ENCODE assay signal across 1 cellular context in the genomic region with DNA sequence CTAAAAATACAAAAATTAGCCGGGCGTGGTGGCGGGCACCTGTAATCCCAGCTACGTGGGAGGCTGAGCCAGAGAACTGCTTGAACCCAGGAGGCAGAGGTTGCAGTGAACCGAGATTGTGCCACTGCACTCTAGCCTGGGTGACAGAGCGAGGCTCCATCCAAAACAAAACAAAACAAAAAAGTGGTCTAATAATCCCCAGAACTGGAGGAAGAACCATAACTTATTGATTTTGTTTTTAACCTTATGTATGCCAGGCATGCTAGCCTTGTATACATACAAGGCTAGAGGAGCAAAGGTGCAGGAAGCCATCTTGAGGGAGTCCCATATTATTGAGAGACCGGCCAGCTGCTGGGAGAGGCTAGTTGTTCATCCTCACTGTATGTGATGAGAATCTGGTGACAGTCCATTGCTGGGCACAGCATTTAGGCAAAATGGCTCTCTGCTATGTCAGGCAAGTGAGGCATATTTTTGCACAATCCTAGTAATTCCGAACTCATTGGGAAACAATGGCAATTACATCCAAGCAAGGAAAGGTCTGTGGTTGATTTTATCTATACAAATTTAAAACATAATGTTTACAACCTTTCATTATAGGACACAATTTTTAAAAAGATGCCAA.
TF ChIP-seq lines count a peak whose summit lies in the region.

No MANE protein-coding gene starts in this region.

TF ChIP-seq in IMR-90, 13 proteins besides CTCF, POLR2A, EP300 and RAD21:
- TF ChIP-seq, protein P1, sequence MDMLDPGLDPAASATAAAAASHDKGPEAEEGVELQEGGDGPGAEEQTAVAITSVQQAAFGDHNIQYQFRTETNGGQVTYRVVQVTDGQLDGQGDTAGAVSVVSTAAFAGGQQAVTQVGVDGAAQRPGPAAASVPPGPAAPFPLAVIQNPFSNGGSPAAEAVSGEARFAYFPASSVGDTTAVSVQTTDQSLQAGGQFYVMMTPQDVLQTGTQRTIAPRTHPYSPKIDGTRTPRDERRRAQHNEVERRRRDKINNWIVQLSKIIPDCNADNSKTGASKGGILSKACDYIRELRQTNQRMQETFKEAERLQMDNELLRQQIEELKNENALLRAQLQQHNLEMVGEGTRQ (IDR thresholded peaks at IDR 0.05; ENCODE audit: low read depth, low read length) = no peak
- TF ChIP-seq FOS (IDR thresholded peaks at IDR 0.05; ENCODE audit: low read depth, low read length) = no peak
- TF ChIP-seq BHLHE40 (IDR thresholded peaks at IDR 0.05; ENCODE audit: low read depth, low read length) = no peak
- TF ChIP-seq RFX5 (IDR thresholded peaks at IDR 0.05; ENCODE audit: low read depth, low read length) = no peak
- no peak for TF ChIP-seq MAZ (IDR thresholded peaks at IDR 0.05; ENCODE audit: borderline replicate concordance, low read depth, low read length)
